ENCODE assay signal across 8 cellular contexts in genomic region chr4:148057425-148058020, GRCh38.
DNase-seq lines count a peak whose midpoint lies in the region; ATAC-seq and TF ChIP-seq lines count a peak whose summit lies in the region.

No MANE protein-coding gene starts in this region.

- dilution Hi-C loops in mammary epithelial cell (cut with HindIII; ENCODE audit: low sequenced_read_pairs) = no loop called here

- no peak overlapping the region for H3K9ac ChIP-seq in mammary epithelial cell (ENCODE audit: insufficient read depth, low read length)

- H3K9me3 ChIP-seq in mammary epithelial cell (replicated peaks; ENCODE audit: insufficient read depth, low read length) = no peaks in the 10 kb centered on the region

- peaks cover 4% of the 10 kb centered on the region for H3K4me1 ChIP-seq in mammary epithelial cell (ENCODE audit: insufficient read depth, low read length)

- H3K9me3 Mint-ChIP-seq in glutamatergic neuron (ENCODE audit: unreplicated experiment) = no peaks in the 10 kb centered on the region

- H3K27ac Mint-ChIP-seq in glutamatergic neuron (ENCODE audit: unreplicated experiment) = peak overlapping the region; percentile 18

- CTCF ChIA-PET in mammary epithelial cell (lab: Charles Lee; ENCODE audit: low non-redundant PET) = no interaction called here

- H3K4me3 Mint-ChIP-seq in glutamatergic neuron (ENCODE audit: unreplicated experiment) = no peak overlapping the region

- TF ChIP-seq CTCF in glutamatergic neuron (IDR thresholded peaks at IDR 0.05; ENCODE audit: partially characterized antibody, unreplicated experiment) (no peak), mammary epithelial cell (conservative IDR thresholded peaks at IDR 0.05 in 1 of 2, IDR thresholded peaks at IDR 0.05 in 1 of 2; ENCODE audit: extremely low read depth in 1 of 2, insufficient read depth in 1 of 2, low read depth in 1 of 2, low read length in 2 of 2) (no peak)

- peaks cover 8% of the 10 kb centered on the region for H3K79me2 ChIP-seq in mammary epithelial cell (ENCODE audit: insufficient read depth, low read length)

- H3K4me1 Mint-ChIP-seq in glutamatergic neuron (ENCODE audit: low read depth, unreplicated experiment) = peaks cover 26% of the 10 kb centered on the region

- DNase-seq in glutamatergic neuron (no peak), mammary epithelial cell (no peak), cerebellar nuclear complex (lab: John Stamatoyannopoulos, UW) (no peak), medulla oblongata (ENCODE audit: extremely low spot score) (no peak), CD1c-positive myeloid dendritic cell (ENCODE audit: extremely low spot score) (no peak)

- no peaks in the 10 kb centered on the region for H3K36me3 Mint-ChIP-seq in glutamatergic neuron (ENCODE audit: unreplicated experiment)

- peaks cover 2% of the 10 kb centered on the region for H3K27me3 Mint-ChIP-seq in glutamatergic neuron (ENCODE audit: unreplicated experiment)

- H3K4me2 ChIP-seq in mammary epithelial cell (ENCODE audit: insufficient read depth, low read depth, low read length) = no peak overlapping the region

- H2AFZ ChIP-seq in mammary epithelial cell (ENCODE audit: low read depth, low read length) = no peak overlapping the region

- H3K4me3 ChIP-seq in mammary epithelial cell (replicated peaks in 1 of 3; ENCODE audit: insufficient read depth in 1 of 3, low read depth in 2 of 3, low read length in 3 of 3) = no peak overlapping the region

- H3K27ac ChIP-seq in mammary epithelial cell (ENCODE audit: insufficient read depth, low read depth, low read length) = no peak overlapping the region

- H3K36me3 ChIP-seq in mammary epithelial cell (ENCODE audit: insufficient read depth, low read length) = no peaks in the 10 kb centered on the region

- intact Hi-C loops in mammary epithelial cell (cut with micrococcal nuclease) = no loop called here

- 96% methylated on average over 9 of the region's 10 CpGs for WGBS in mammary epithelial cell (ENCODE audit: low coverage, missing lambda C conversion rate)

- H3K27me3 ChIP-seq in mammary epithelial cell (ENCODE audit: insufficient read depth, low read length) = no peaks in the 10 kb centered on the region

- ATAC-seq in GM18870 (IDR thresholded peaks at IDR 0.05; ENCODE audit: unreplicated experiment) (peak; percentile 28), GM21717 (IDR thresholded peaks at IDR 0.05; ENCODE audit: unreplicated experiment) (peak; percentile 31), HG03442 (IDR thresholded peaks at IDR 0.05; ENCODE audit: unreplicated experiment) (peak; percentile 39)

- no peaks in the 10 kb centered on the region for H4K20me1 ChIP-seq in mammary epithelial cell (ENCODE audit: insufficient read depth, low read length)

- BruUV-seq in mammary epithelial cell (replicated peaks; lab: Mats Ljungman, UMichigan) = no TSS peak

- in situ Hi-C loops in mammary epithelial cell (cut with MboI; ENCODE audit: low sequenced_read_pairs in 2 of 2) = no loop called here
